Comparison of ENCODE assay signal across 8 cellular contexts in the genomic region with DNA sequence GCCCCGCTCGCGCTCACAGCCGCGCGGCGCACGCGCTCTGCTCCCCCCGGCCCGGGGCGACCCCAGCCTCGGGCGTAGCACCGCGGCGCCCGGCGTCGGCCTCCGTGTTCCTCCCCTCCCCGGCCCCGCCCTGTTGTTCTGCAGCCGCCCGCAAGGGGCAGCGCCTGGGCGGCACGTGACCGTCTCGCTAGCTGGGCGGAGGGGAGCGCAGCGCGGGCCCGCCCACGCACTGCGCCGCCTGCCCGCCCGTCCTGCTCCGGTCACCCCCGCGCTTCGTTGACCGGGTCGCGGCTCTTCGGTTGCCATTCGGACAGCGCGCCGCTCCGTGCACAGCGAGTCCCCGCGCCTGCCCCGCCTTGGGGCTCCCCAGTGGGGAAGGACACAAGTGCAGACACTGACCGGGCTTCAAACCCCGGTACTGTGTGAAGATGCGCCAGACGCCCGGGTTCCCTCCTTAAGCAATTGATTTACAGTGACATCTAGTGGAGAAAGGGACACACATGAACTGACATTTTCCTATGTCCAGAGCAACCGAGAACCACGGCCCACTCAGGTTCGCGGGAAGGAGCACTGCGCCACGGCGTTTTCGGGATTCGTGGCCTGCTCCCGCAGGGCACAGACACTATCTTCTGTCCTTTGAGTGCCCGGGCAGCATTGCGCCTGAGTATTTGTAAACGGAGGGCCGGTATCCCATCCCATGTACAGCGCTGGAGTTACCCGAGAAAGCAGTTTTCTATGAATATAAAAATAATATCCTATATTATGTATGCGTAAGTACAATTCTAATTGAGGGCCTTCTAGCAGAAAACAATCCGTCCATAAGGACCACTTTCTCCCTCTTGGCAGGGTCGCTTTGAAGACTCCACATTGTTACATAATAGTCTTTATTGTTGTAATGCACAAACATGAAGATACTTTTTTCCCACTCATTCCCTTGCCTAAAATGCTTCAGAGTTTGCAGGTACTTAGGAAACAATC. TPM values are rescaled to one million over a fixed set of nuclear protein-coding genes. Genes with fewer than 3 reads are reported as not detected.
DNase-seq lines count a peak whose midpoint lies in the region; ATAC-seq lines count a peak whose summit lies in the region.

No MANE protein-coding gene starts in this region.

- peaks cover 29% of the 10 kb centered on the region for H3K36me3 Mint-ChIP-seq in effector memory CD8-positive, alpha-beta T cell (ENCODE audit: insufficient read depth)

- no peaks in the 10 kb centered on the region for H3K27me3 Mint-ChIP-seq in effector memory CD8-positive, alpha-beta T cell

- H3K4me3 Mint-ChIP-seq in effector memory CD8-positive, alpha-beta T cell, result peak overlapping the region; percentile 86 to 90

- ATAC-seq in GM21360 (IDR thresholded peaks at IDR 0.05; ENCODE audit: unreplicated experiment), result peak; percentile 78
- ATAC-seq in effector memory CD8-positive, alpha-beta T cell (replicated peaks), result peak; percentile 82

- H3K4me1 Mint-ChIP-seq in effector memory CD8-positive, alpha-beta T cell (ENCODE audit: low read depth in 2 of 2), result peaks cover 20 to 22% of the 10 kb centered on the region in 2 donors

- peak overlapping the region; percentile 90 to 98 for H3K27ac Mint-ChIP-seq in effector memory CD8-positive, alpha-beta T cell

- DNase-seq in COLO668 (lab: John Stamatoyannopoulos, UW; ENCODE audit: unreplicated experiment) (peak; percentile 96), HT-29 (ENCODE audit: low spot score) (peak; percentile 91), NK-92 (lab: John Stamatoyannopoulos, UW; ENCODE audit: unreplicated experiment) (peak; percentile 34), medulla oblongata (ENCODE audit: extremely low spot score) (peak; percentile 98)
- DNase-seq in activated CD8-positive, alpha-beta memory T cell treated with anti-CD3 and anti-CD28 coated beads for 48 hours (ENCODE audit: low read depth in 2 of 3, low spot score in 2 of 3), result peak; percentile 62 to 89 (median 88)
- peak; percentile 86 to 92 (median 90) for DNase-seq in effector memory CD8-positive, alpha-beta T cell
- DNase-seq in stimulated activated CD4-positive, alpha-beta T cell treated with anti-CD3 and anti-CD28 coated beads, TNF-alpha, amount 100 ng/mL, for 48 hours (ENCODE audit: low read depth in 3 of 3), result peak; percentile 86 to 91 (median 86)

- H3K9me3 Mint-ChIP-seq in effector memory CD8-positive, alpha-beta T cell, result no peaks in the 10 kb centered on the region

RNA-seq across cellular contexts. Expression of a gene that starts 0.6 kb away (rescaled TPM):
- 18.1 and 22.4 TPM in 2 replicates for total RNA-seq in HT-29 (2014; rRNA removed; shearing (Covaris generic))

Comparison
In these comparisons a context has a peak if more than half of its experiments do, and no peak if none do; other contexts are left out.
1. Peak in every context shown above with its lines: DNase-seq and ATAC-seq.
2. DNase-seq: peak in every context shown above with its lines; median percentile 98 in medulla oblongata; 96 in COLO668; 91 in HT-29; 90 in effector memory CD8-positive, alpha-beta T cell; 88 in activated CD8-positive, alpha-beta memory T cell treated with anti-CD3 and anti-CD28 coated beads for 48 hours; 86 in stimulated activated CD4-positive, alpha-beta T cell treated with anti-CD3 and anti-CD28 coated beads, TNF-alpha, amount 100 ng/mL, for 48 hours; 34 in NK-92.